Comparison of ENCODE assay signal across 8 cellular contexts in genomic region chr2:118046628-118047210, GRCh38. TPM values are rescaled to one million over a fixed set of nuclear protein-coding genes. Genes with fewer than 3 reads are reported as not detected.
A peak's percentile ranks its signal among the peaks of the same experiment; 100 is the strongest.
DNase-seq lines count a peak whose midpoint lies in the region; ATAC-seq and TF ChIP-seq lines count a peak whose summit lies in the region.

No MANE protein-coding gene starts in this region.

- no peaks in the 10 kb centered on the region for H3K36me3 ChIP-seq in ovary

- H3K4me3 ChIP-seq in epithelial cell of proximal tubule (ENCODE audit: low read depth, low read length) (no peak overlapping the region), ovary (no peak overlapping the region)

- no peak overlapping the region for H3K27ac ChIP-seq in ovary

- no peaks in the 10 kb centered on the region for H3K27me3 ChIP-seq in ovary

- no peak for TF ChIP-seq EP300 in ovary (IDR thresholded peaks at IDR 0.05)

- 5 to 7% (median 6%) methylated on average over 4 of the region's 4 CpGs for WGBS in ovary, 3 donors

- no peak for TF ChIP-seq POLR2A in ovary (IDR thresholded peaks at IDR 0.05)

- peak; percentile 69 for TF ChIP-seq CTCF in epithelial cell of proximal tubule (conservative IDR thresholded peaks at IDR 0.05; ENCODE audit: low read depth, low read length)
- TF ChIP-seq CTCF in ovary (IDR thresholded peaks at IDR 0.05), result peak in 2 of 3 donors; percentile 29 to 38

- peak; percentile 46 for ATAC-seq in HG03342 (IDR thresholded peaks at IDR 0.05; ENCODE audit: unreplicated experiment)

- peak; percentile 32 for DNase-seq in D341Med (ENCODE audit: low spot score)
- peak; percentile 59 for DNase-seq in OCI-M1 (lab: John Stamatoyannopoulos, UW)
- no peak for DNase-seq in epithelial cell of proximal tubule (ENCODE audit: low read depth)
- DNase-seq in ovary, result no peak
- DNase-seq in activated naive CD4-positive, alpha-beta T cell treated with Interleukin-2 at 50 U/mL for 16 hours, result no peak
- no peak for DNase-seq in mucosa of gallbladder (ENCODE audit: low spot score)
- DNase-seq in activated T-cell treated with anti-CD3 and anti-CD28 coated beads, Interleukin-2, amount 50 U/mL, for 48 hours, result no peak

- H3K9me3 ChIP-seq in ovary, result no peaks in the 10 kb centered on the region

- intact Hi-C loops in ovary (cut with DNase I), result loop anchor here in 3 of 4 donors (5.0 kb wide), 1 partner anchor 811 kb away; no protein-coding TSS in a partner anchor

- H3K4me1 ChIP-seq in ovary (ENCODE audit: insufficient read depth), result no peaks in the 10 kb centered on the region

RNA-seq across cellular contexts. Expression of gene CCDC93, which starts 32.8 kb away (rescaled TPM):
- total RNA-seq in epithelial cell of proximal tubule (9.9 and 13.2 TPM in 2 replicates), ovary (10 to 100 TPM; 14.5 to 33.8 (median 26.4) TPM), mucosa of gallbladder (34.6 TPM)
- polyA plus RNA-seq in ovary, result 10 to 100 TPM; 10.3 to 25.4 TPM

RNA-seq across cellular contexts. Expression of gene INSIG2, which starts 41.6 kb away (rescaled TPM):
- total RNA-seq in epithelial cell of proximal tubule, result 6.3 and 9.1 TPM in 2 replicates
- 10 to 100 TPM; 12.1 to 20.3 (median 16.6) TPM for total RNA-seq in ovary
- polyA plus RNA-seq in ovary, result 10 to 100 TPM; 10.9 to 19.1 TPM
- total RNA-seq in mucosa of gallbladder, result 42.7 TPM

Comparison
In these comparisons a context has a peak if more than half of its experiments do, and no peak if none do; other contexts are left out.
1. DNase-seq: peak in D341Med (single experiment) and OCI-M1 (single experiment); none in epithelial cell of proximal tubule (single experiment), ovary (0 of 5), activated naive CD4-positive, alpha-beta T cell treated with Interleukin-2 at 50 U/mL for 16 hours (single experiment), mucosa of gallbladder (single experiment) and activated T-cell treated with anti-CD3 and anti-CD28 coated beads, Interleukin-2, amount 50 U/mL, for 48 hours (0 of 2).